ENCODE assay signal across 8 cellular contexts in genomic region chr1:224380003-224380402, GRCh38. TPM values are rescaled to one million over a fixed set of nuclear protein-coding genes. Genes with fewer than 3 reads are reported as not detected.
A peak's percentile ranks its signal among the peaks of the same experiment; 100 is the strongest.
DNase-seq lines count a peak whose midpoint lies in the region; ATAC-seq and TF ChIP-seq lines count a peak whose summit lies in the region.

No MANE protein-coding gene starts in this region.

- H3K9me3 Mint-ChIP-seq in osteocyte (ENCODE audit: unreplicated experiment) (no peaks in the 10 kb centered on the region), MCF 10A (ENCODE audit: unreplicated experiment) (no peaks in the 10 kb centered on the region)

- DNase-seq in stimulated activated CD4-positive, alpha-beta T cell treated with anti-CD3 and anti-CD28 coated beads, Interleukin-12 subunit alpha, Interleukin-12 subunit beta, amount 100 ng/mL, for 24 hours (ENCODE audit: low read depth in 2 of 2), result peak; percentile 15 to 41
- DNase-seq in stimulated activated CD4-positive, alpha-beta T cell treated with anti-CD3 and anti-CD28 coated beads, Interleukin-4, amount 100 ng/mL, for 1 hour, result no peak
- peak; percentile 43 for DNase-seq in activated CD8-positive, alpha-beta memory T cell treated with anti-CD3 and anti-CD28 coated beads, Interleukin-2, amount 50 U/mL, for 4 hours
- no peak for DNase-seq in osteocyte (ENCODE audit: extremely low spot score, unreplicated experiment)
- DNase-seq in DMS 273 (lab: John Stamatoyannopoulos, UW; ENCODE audit: unreplicated experiment), result no peak
- no peak for DNase-seq in head of caudate nucleus
- DNase-seq in MCF 10A (ENCODE audit: unreplicated experiment), result no peak

- H3K27ac Mint-ChIP-seq in osteocyte (ENCODE audit: unreplicated experiment) (peak overlapping the region; percentile 4), MCF 10A (ENCODE audit: low read depth, unreplicated experiment) (no peak overlapping the region)

- CTCF ChIA-PET in MCF 10A (lab: Yijun Ruan, JAX), result interaction anchor here (0.5 to 1.6 kb wide), 5 partner anchors 16 to 331 kb away, joined by 3 to 6 read pairs (median 3); no protein-coding TSS in a partner anchor

- ATAC-seq in HG03520 (IDR thresholded peaks at IDR 0.05; ENCODE audit: unreplicated experiment), result peak; percentile 68

- intact Hi-C loops in head of caudate nucleus (cut with DNase I) (no loop called here), MCF 10A (cut with micrococcal nuclease) (no loop called here)

- POLR2A ChIA-PET in MCF 10A (lab: Yijun Ruan, JAX), result interaction anchor here (0.9 to 1.6 kb wide), 7 partner anchors 8 to 77 kb away, joined by 3 to 6 read pairs (median 4); no protein-coding TSS in a partner anchor

- H3K27me3 Mint-ChIP-seq in osteocyte (ENCODE audit: unreplicated experiment) (no peaks in the 10 kb centered on the region), MCF 10A (ENCODE audit: insufficient read depth, unreplicated experiment) (no peaks in the 10 kb centered on the region)

- H3K4me1 Mint-ChIP-seq in osteocyte (ENCODE audit: unreplicated experiment) (peaks cover 10% of the 10 kb centered on the region), MCF 10A (ENCODE audit: insufficient read depth, unreplicated experiment) (peaks cover 24% of the 10 kb centered on the region)

- TF ChIP-seq CTCF in osteocyte (IDR thresholded peaks at IDR 0.05) (no peak), MCF 10A (IDR thresholded peaks at IDR 0.05; ENCODE audit: unreplicated experiment) (no peak)

- BruUV-seq in MCF 10A (replicated peaks; lab: Mats Ljungman, UMichigan), result no TSS peak

- H3K4me3 Mint-ChIP-seq in osteocyte (ENCODE audit: unreplicated experiment), result no peak overlapping the region
- H3K4me3 Mint-ChIP-seq in MCF 10A (ENCODE audit: unreplicated experiment), result no peak overlapping the region

- H3K36me3 Mint-ChIP-seq in osteocyte (ENCODE audit: unreplicated experiment) (peaks cover 26% of the 10 kb centered on the region), MCF 10A (ENCODE audit: insufficient read depth, unreplicated experiment) (peaks cover 73% of the 10 kb centered on the region)

RNA-seq across cellular contexts. Expression of gene CNIH4, which starts 23.3 kb away (rescaled TPM):
- total RNA-seq in osteocyte (53.6 and 54.8 TPM in 2 replicates), MCF 10A (2022) (190 and 212 TPM in 2 replicates)

RNA-seq across cellular contexts. Expression of gene NVL, which starts 50.0 kb away (rescaled TPM):
- total RNA-seq in osteocyte (22.5 and 28.2 TPM in 2 replicates), MCF 10A (2022) (69.8 and 81.5 TPM in 2 replicates)

RNA-seq across cellular contexts. Expression of gene WDR26, which starts 54.6 kb away (rescaled TPM):
- total RNA-seq in osteocyte (106 and 111 TPM in 2 replicates), MCF 10A (2022) (149 and 156 TPM in 2 replicates)

Comparison
In these comparisons a context has a peak if more than half of its experiments do, and no peak if none do; other contexts are left out.
1. DNase-seq: peak in stimulated activated CD4-positive, alpha-beta T cell treated with anti-CD3 and anti-CD28 coated beads, Interleukin-12 subunit alpha, Interleukin-12 subunit beta, amount 100 ng/mL, for 24 hours (2 of 2) and activated CD8-positive, alpha-beta memory T cell treated with anti-CD3 and anti-CD28 coated beads, Interleukin-2, amount 50 U/mL, for 4 hours (single experiment); none in stimulated activated CD4-positive, alpha-beta T cell treated with anti-CD3 and anti-CD28 coated beads, Interleukin-4, amount 100 ng/mL, for 1 hour (single experiment), osteocyte (single experiment), DMS 273 (single experiment), head of caudate nucleus (0 of 42) and MCF 10A (single experiment).